8 cellular contexts compared by ENCODE assay signal in the genomic region with DNA sequence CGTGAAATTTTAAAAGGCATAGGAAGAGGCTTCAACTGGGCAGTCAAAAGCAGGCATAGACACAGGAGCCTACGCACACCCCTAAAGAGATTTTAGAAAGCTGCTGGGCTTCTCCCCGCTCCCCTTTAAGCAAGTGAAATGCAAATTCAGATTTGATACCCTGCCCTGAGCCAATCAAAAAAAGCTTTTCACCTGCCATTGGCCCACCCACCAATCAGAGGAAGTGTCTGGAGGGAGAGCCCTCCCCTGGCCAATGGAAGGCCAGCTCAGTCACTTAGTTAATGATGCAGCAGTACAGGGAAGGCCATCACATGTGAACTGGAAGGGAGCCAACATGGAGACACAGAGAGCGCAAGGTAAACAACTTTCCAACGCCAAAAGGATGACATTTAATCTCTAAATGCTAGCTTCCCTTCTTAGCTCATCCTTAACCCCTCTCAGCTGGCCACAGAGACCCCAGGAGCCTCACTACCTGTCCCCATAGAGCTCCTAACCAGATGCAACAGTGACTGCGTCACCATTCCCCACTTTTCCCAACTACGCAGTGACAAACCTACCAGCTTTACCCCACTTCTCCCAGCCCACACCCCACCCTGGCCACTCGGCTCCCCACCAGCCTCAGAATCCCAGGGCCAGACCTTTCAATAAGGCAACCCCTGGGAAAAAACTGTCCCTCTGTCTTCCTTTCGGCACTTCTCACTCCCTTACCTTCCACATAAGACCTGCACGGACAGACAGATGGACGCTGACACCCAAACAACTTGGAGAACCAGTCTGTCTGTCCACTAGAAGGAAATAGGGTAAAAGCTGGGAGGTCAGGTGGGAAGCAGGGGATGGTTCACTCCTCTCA.
A peak's percentile ranks its signal among the peaks of the same experiment; 100 is the strongest.
DNase-seq lines count a peak whose midpoint lies in the region; ATAC-seq and TF ChIP-seq lines count a peak whose summit lies in the region.

No MANE protein-coding gene starts in this region.

- TF ChIP-seq POLR2A in esophagus squamous epithelium (IDR thresholded peaks at IDR 0.05) (peak in 3 of 4 donors; percentile 31 to 78 (median 49)), testis (IDR thresholded peaks at IDR 0.05) (peak; percentile 79)

- peaks cover 0 to 41% (median 1%) of the 10 kb centered on the region in 3 donors for H3K36me3 ChIP-seq in esophagus squamous epithelium
- H3K36me3 ChIP-seq in neutrophil: peaks cover 16% of the 10 kb centered on the region
- H3K36me3 ChIP-seq in testis (ENCODE audit: low read depth, missing control alignments): no peaks in the 10 kb centered on the region

- TF ChIP-seq CTCF in GM10248 (IDR thresholded peaks at IDR 0.05; ENCODE audit: control extremely low read depth, extremely low read depth, low read depth, missing control alignments) (no peak), esophagus squamous epithelium (IDR thresholded peaks at IDR 0.05) (no peak), neutrophil (IDR thresholded peaks at IDR 0.05) (no peak), testis (IDR thresholded peaks at IDR 0.05) (no peak)

- H3K4me1 ChIP-seq in esophagus squamous epithelium (peaks cover 53 to 100% (median 59%) of the 10 kb centered on the region in 3 donors), neutrophil (ENCODE audit: control insufficient read depth in 1 of 2, insufficient read depth in 1 of 2, low read depth in 1 of 2, low read length in 1 of 2) (peaks cover 49 to 63% of the 10 kb centered on the region in 2 experiments), testis (peaks cover 73% of the 10 kb centered on the region)

- H3K4me3 ChIP-seq in esophagus squamous epithelium (peak overlapping the region; percentile 28 to 75 (median 58)), neutrophil (ENCODE audit: low read depth in 1 of 2, low read length in 1 of 2) (peak overlapping the region; percentile 2 to 78), testis (peak overlapping the region; percentile 67 to 75)

- DNase-seq in GM10248 (ENCODE audit: extremely low spot score): peak; percentile 94
- peak; percentile 59 for DNase-seq in NCI-H1048 (lab: John Stamatoyannopoulos, UW)
- DNase-seq in activated T-cell treated with anti-CD3 and anti-CD28 coated beads for 24 hours (ENCODE audit: low read depth): peak; percentile 60
- peak; percentile 58 for DNase-seq in esophagus squamous epithelium (lab: John Stamatoyannopoulos, UW)
- DNase-seq in testis: peak; percentile 97
- DNase-seq in NOMO-1 treated with dmso at 0.1 percent for 144 hours (lab: John Stamatoyannopoulos, UW; ENCODE audit: unreplicated experiment): no peak

- H3K27ac ChIP-seq in esophagus squamous epithelium: peak overlapping the region; percentile 90 to 98 (median 96)
- H3K27ac ChIP-seq in neutrophil: peak overlapping the region; percentile 97
- peak overlapping the region; percentile 95 to 98 for H3K27ac ChIP-seq in testis

- peak; percentile 62 for ATAC-seq in GM21576 (IDR thresholded peaks at IDR 0.05; ENCODE audit: unreplicated experiment)

- 36 to 69% methylated on average over 9 to 11 of the region's 11 CpGs for WGBS in esophagus squamous epithelium, 2 donors
- WGBS in testis, 2 donors: 21 to 33% methylated on average over 11 of the region's 11 CpGs

- H3K9me3 ChIP-seq in esophagus squamous epithelium (no peaks in the 10 kb centered on the region), neutrophil (no peaks in the 10 kb centered on the region), testis (no peaks in the 10 kb centered on the region)

- H3K27me3 ChIP-seq in esophagus squamous epithelium (no peaks in the 10 kb centered on the region), neutrophil (no peaks in the 10 kb centered on the region), testis (no peaks in the 10 kb centered on the region)

- POLR2A ChIA-PET in GM10248 (lab: Yijun Ruan, JAX): interaction anchor here (0.5 to 3.6 kb wide), 17 partner anchors 10 to 770 kb away, joined by 3 to 27 read pairs (median 4); a partner anchor contains a TSS

- CTCF ChIA-PET in GM10248 (lab: Yijun Ruan, JAX): interaction anchor here (1.0 to 22.4 kb wide), 11 partner anchors 8 to 142 kb away, joined by 3 to 661 read pairs (median 7); no protein-coding TSS in a partner anchor

- intact Hi-C loops in esophagus squamous epithelium (cut with DNase I): loop anchor here (10.0 kb wide), 1 partner anchor 142 kb away; no protein-coding TSS in a partner anchor
- intact Hi-C loops in testis (cut with DNase I; ENCODE audit: low total_unique reads): loop anchor here (5.0 kb wide), 1 partner anchor 44 kb away; no protein-coding TSS in a partner anchor
